18 cellular contexts compared by ENCODE assay signal in genomic region chr4:149113804-149114430, GRCh38.
DNase-seq lines count a peak whose midpoint lies in the region; ATAC-seq and TF ChIP-seq lines count a peak whose summit lies in the region.
"Had no signal": no experiment of that assay in that cellular context is flagged by ENCODE, and none has a peak within 500 bp of the region (broad histone marks: within the 10 kb centered on the region; RNA-seq: fewer than 3 reads in every experiment).

No MANE protein-coding gene starts in this region.

- ATAC-seq in foreskin keratinocyte, result peak; percentile 93
- ATAC-seq in GM19023 (IDR thresholded peaks at IDR 0.05; ENCODE audit: unreplicated experiment), result no peak
- no peak for ATAC-seq in HG03139 (IDR thresholded peaks at IDR 0.05; ENCODE audit: unreplicated experiment)
- ATAC-seq: HCT116 had no signal

- no peak overlapping the region for H3K27ac ChIP-seq in foreskin keratinocyte
- H3K27ac ChIP-seq: HL-60 had no signal

- peaks cover 13% of the 10 kb centered on the region for H3K4me1 ChIP-seq in foreskin keratinocyte
- H3K4me1 ChIP-seq: Caco-2 had no signal

- no peak overlapping the region; the same call in 1 of the 2 replicates for H3K4me3 Mint-ChIP-seq in HFFc6
- H3K4me3 Mint-ChIP-seq: memory B cell had no signal

- peaks cover 4% of the 10 kb centered on the region; the same call in 1 of the 2 replicates for H3K36me3 Mint-ChIP-seq in HFFc6 (ENCODE audit: low read depth)
- H3K36me3 Mint-ChIP-seq: memory B cell had no signal

- DNase-seq in A172 (ENCODE audit: low spot score), result peak; percentile 84
- DNase-seq in HFFc6, result peak; percentile 63
- peak; percentile 49 for DNase-seq in amniotic epithelial cell (ENCODE audit: low read depth)
- DNase-seq in foreskin keratinocyte, result peak; percentile 57 to 82
- DNase-seq in NCI-H1436 treated with DMSO at 0.1 percent for 48 hours (lab: John Stamatoyannopoulos, UW), result no peak
- no peak for DNase-seq in NAMALWA (ENCODE audit: low spot score)
- DNase-seq: 8988T; activated naive CD4-positive, alpha-beta T cell; Caco-2; caudate nucleus; NK-92 treated with Interleukin-12 subunit alpha and Interleukin-12 subunit beta, amount 100 ng/mL, for 24 hours; nucleus accumbens; substantia nigra had no signal

- no peaks in the 10 kb centered on the region for H3K27me3 ChIP-seq in foreskin keratinocyte

- TF ChIP-seq CTCF in HFFc6 (IDR thresholded peaks at IDR 0.05) (no peak), foreskin keratinocyte (conservative IDR thresholded peaks at IDR 0.05) (no peak)

- H3K27ac Mint-ChIP-seq in HFFc6, result peak overlapping the region; percentile 50; the same call in 1 of the 2 replicates
- H3K27ac Mint-ChIP-seq: memory B cell had no signal

- H3K27me3 Mint-ChIP-seq in HFFc6 (ENCODE audit: insufficient read depth), result no peaks in the 10 kb centered on the region; the same call in 1 of the 2 replicates
- H3K27me3 Mint-ChIP-seq: memory B cell had no signal

- peaks cover 5% of the 10 kb centered on the region; the same call in 1 of the 2 replicates for H3K9me3 Mint-ChIP-seq in HFFc6
- H3K9me3 Mint-ChIP-seq: memory B cell had no signal

- H3K4me1 Mint-ChIP-seq in HFFc6 (ENCODE audit: low read depth), result peaks cover 42% of the 10 kb centered on the region
- H3K4me1 Mint-ChIP-seq: memory B cell had no signal

Comparison
In these comparisons a context has a peak if more than half of its experiments do, and no peak if none do; other contexts are left out.
1. DNase-seq: peak in A172 (single experiment), HFFc6 (single experiment), amniotic epithelial cell (single experiment) and foreskin keratinocyte (2 of 2); none in NCI-H1436 treated with DMSO at 0.1 percent for 48 hours (single experiment) and NAMALWA (single experiment).